17 cellular contexts compared by ENCODE assay signal in genomic region chr17:64319531-64319930, GRCh38.
"Had no signal": no experiment of that assay in that cellular context is flagged by ENCODE, and none has a peak within 500 bp of the region (broad histone marks: within the 10 kb centered on the region; RNA-seq: fewer than 3 reads in every experiment).

No MANE protein-coding gene starts in this region.

- H3K27ac ChIP-seq: pancreas, VCaP had no signal

- H3K4me3 Mint-ChIP-seq: activated CD4-positive, alpha-beta T cell treated with anti-CD3 and anti-CD28 coated beads, Interleukin-2, amount 10 ng/mL, durations not matched to agents 7 days and 5 days; activated CD8-positive, alpha-beta memory T cell treated with anti-CD3 and anti-CD28 coated beads, Interleukin-2, amount 10 ng/mL, durations not matched to agents 7 days and 5 days; activated CD8-positive, alpha-beta T cell treated with anti-CD3 and anti-CD28 coated beads for 36 hours; activated naive CD4-positive, alpha-beta T cell treated with anti-CD3 and anti-CD28 coated beads, Interleukin-2, amount 50 U/mL, for 24 hours; activated T-helper 1 cell treated with anti-CD3 and anti-CD28 coated beads, Interleukin-12 subunit alpha, Interleukin-12 subunit beta, Interleukin-2, Interleukin-4 antibody, amounts not matched to agents 30 ng/mL and 10 ng/mL and 1 ng/mL, durations not matched to agents 14 hours and 24 hours and 36 hours; central memory CD8-positive, alpha-beta T cell; nephron; stimulated activated naive CD8-positive, alpha-beta T cell treated with anti-CD3 and anti-CD28 coated beads, Interleukin-15, Interleukin-2, amounts not matched to agents 100 ng/mL and 50 ng/mL, for 24 hours had no signal

- H3K27me3 ChIP-seq: heart right ventricle, pancreas, tibial nerve had no signal

- H3K27ac Mint-ChIP-seq: activated CD4-positive, alpha-beta T cell treated with anti-CD3 and anti-CD28 coated beads, Interleukin-2, amount 10 ng/mL, durations not matched to agents 7 days and 5 days; activated CD8-positive, alpha-beta memory T cell treated with anti-CD3 and anti-CD28 coated beads, Interleukin-2, amount 10 ng/mL, durations not matched to agents 7 days and 5 days; activated CD8-positive, alpha-beta T cell treated with anti-CD3 and anti-CD28 coated beads for 36 hours; activated naive CD4-positive, alpha-beta T cell treated with anti-CD3 and anti-CD28 coated beads, Interleukin-2, amount 50 U/mL, for 24 hours; activated T-helper 1 cell treated with anti-CD3 and anti-CD28 coated beads, Interleukin-12 subunit alpha, Interleukin-12 subunit beta, Interleukin-2, Interleukin-4 antibody, amounts not matched to agents 30 ng/mL and 10 ng/mL and 1 ng/mL, durations not matched to agents 14 hours and 24 hours and 36 hours; nephron; stimulated activated naive CD8-positive, alpha-beta T cell treated with anti-CD3 and anti-CD28 coated beads, Interleukin-15, Interleukin-2, amounts not matched to agents 100 ng/mL and 50 ng/mL, for 24 hours had no signal

- H3K36me3 Mint-ChIP-seq: activated naive CD4-positive, alpha-beta T cell treated with anti-CD3 and anti-CD28 coated beads, Interleukin-2, amount 50 U/mL, for 24 hours had no signal

- H3K27me3 Mint-ChIP-seq: activated CD8-positive, alpha-beta T cell treated with anti-CD3 and anti-CD28 coated beads for 36 hours; activated naive CD4-positive, alpha-beta T cell treated with anti-CD3 and anti-CD28 coated beads, Interleukin-2, amount 50 U/mL, for 24 hours; central memory CD8-positive, alpha-beta T cell; stimulated activated naive CD8-positive, alpha-beta T cell treated with anti-CD3 and anti-CD28 coated beads, Interleukin-15, Interleukin-2, amounts not matched to agents 100 ng/mL and 50 ng/mL, for 24 hours had no signal

- H3K36me3 ChIP-seq: pancreas, tibial nerve had no signal

- H3K9me3 Mint-ChIP-seq: activated CD4-positive, alpha-beta T cell treated with anti-CD3 and anti-CD28 coated beads, Interleukin-2, amount 10 ng/mL, durations not matched to agents 7 days and 5 days; activated CD8-positive, alpha-beta T cell treated with anti-CD3 and anti-CD28 coated beads for 36 hours; activated naive CD4-positive, alpha-beta T cell treated with anti-CD3 and anti-CD28 coated beads, Interleukin-2, amount 50 U/mL, for 24 hours; activated T-helper 1 cell treated with anti-CD3 and anti-CD28 coated beads, Interleukin-12 subunit alpha, Interleukin-12 subunit beta, Interleukin-2, Interleukin-4 antibody, amounts not matched to agents 30 ng/mL and 10 ng/mL and 1 ng/mL, durations not matched to agents 14 hours and 24 hours and 36 hours; central memory CD8-positive, alpha-beta T cell; nephron; stimulated activated naive CD8-positive, alpha-beta T cell treated with anti-CD3 and anti-CD28 coated beads, Interleukin-15, Interleukin-2, amounts not matched to agents 100 ng/mL and 50 ng/mL, for 24 hours had no signal

- DNase-seq: activated CD4-positive, alpha-beta T cell treated with anti-CD3 and anti-CD28 coated beads, Interleukin-2, amount 10 ng/mL, durations not matched to agents 7 days and 5 days; activated CD8-positive, alpha-beta memory T cell treated with anti-CD3 and anti-CD28 coated beads, Interleukin-2, amount 10 ng/mL, durations not matched to agents 7 days and 5 days; activated CD8-positive, alpha-beta T cell treated with anti-CD3 and anti-CD28 coated beads for 36 hours; activated gamma-delta T cell; foreskin fibroblast; heart right ventricle; midbrain; pancreas; stimulated activated CD4-positive, alpha-beta T cell treated with anti-CD3 and anti-CD28 coated beads, Interleukin-12 subunit alpha, Interleukin-12 subunit beta, amount 100 ng/mL, for 4 hours; stimulated activated CD4-positive, alpha-beta T cell treated with anti-CD3 and anti-CD28 coated beads, Interleukin-4, amount 100 ng/mL, for 4 hours had no signal

- H3K4me1 ChIP-seq: pancreas had no signal

- H3K4me3 ChIP-seq: heart right ventricle, pancreas, tibial nerve had no signal

- H3K9me3 ChIP-seq: pancreas had no signal
